Comparison of ENCODE assay signal across 11 cellular contexts in genomic region chr12:106309671-106310313, GRCh38. TPM values are rescaled to one million over a fixed set of nuclear protein-coding genes. Genes with fewer than 3 reads are reported as not detected.
DNase-seq lines count a peak whose midpoint lies in the region; ATAC-seq and TF ChIP-seq lines count a peak whose summit lies in the region.
"Had no signal": no experiment of that assay in that cellular context is flagged by ENCODE, and none has a peak within 500 bp of the region (broad histone marks: within the 10 kb centered on the region; RNA-seq: fewer than 3 reads in every experiment).

No MANE protein-coding gene starts in this region.

- H3K4me1 Mint-ChIP-seq in Calu3 (ENCODE audit: low read depth, unreplicated experiment) = peaks cover 45% of the 10 kb centered on the region
- H3K4me1 Mint-ChIP-seq in activated CD4-positive, alpha-beta T cell treated with anti-CD3 and anti-CD28 coated beads, Interleukin-2, amount 10 ng/mL, durations not matched to agents 24 days and 14 days = peaks cover 15% of the 10 kb centered on the region

- in situ Hi-C loops in SK-MEL-5 (cut with HindIII; ENCODE audit: low pct_unique_long_range_greater_than_20kb, low sequenced_read_pairs) = no loop called here

- TF ChIP-seq CTCF in Calu3 (IDR thresholded peaks at IDR 0.05; ENCODE audit: unreplicated experiment) = no peak

- H3K27me3 Mint-ChIP-seq in Calu3 (ENCODE audit: unreplicated experiment) = no peaks in the 10 kb centered on the region
- H3K27me3 Mint-ChIP-seq in activated CD4-positive, alpha-beta T cell treated with anti-CD3 and anti-CD28 coated beads, Interleukin-2, amount 10 ng/mL, durations not matched to agents 24 days and 14 days = no peaks in the 10 kb centered on the region
- H3K27me3 Mint-ChIP-seq: brain had no signal

- CTCF ChIA-PET in Calu3 (lab: Charles Lee) = interaction anchor here (0.6 to 1.6 kb wide), 2 partner anchors 83 to 752 kb away, joined by 6 to 7 read pairs; no protein-coding TSS in a partner anchor

- peaks cover 8% of the 10 kb centered on the region for H3K36me3 Mint-ChIP-seq in Calu3 (ENCODE audit: insufficient read depth, unreplicated experiment)
- peaks cover 10% of the 10 kb centered on the region for H3K36me3 Mint-ChIP-seq in activated CD4-positive, alpha-beta T cell treated with anti-CD3 and anti-CD28 coated beads, Interleukin-2, amount 10 ng/mL, durations not matched to agents 24 days and 14 days (ENCODE audit: low read depth)

- no peaks in the 10 kb centered on the region for H3K9me3 Mint-ChIP-seq in Calu3 (ENCODE audit: low read depth, unreplicated experiment)
- no peaks in the 10 kb centered on the region for H3K9me3 Mint-ChIP-seq in activated CD4-positive, alpha-beta T cell treated with anti-CD3 and anti-CD28 coated beads, Interleukin-2, amount 10 ng/mL, durations not matched to agents 24 days and 14 days
- H3K9me3 Mint-ChIP-seq: brain had no signal

- intact Hi-C loops in Calu3 (cut with micrococcal nuclease; ENCODE audit: unreplicated experiment) = loop anchor here (2.0 to 5.0 kb wide), 2 partner anchors 33 to 62 kb away; partner anchors contain the start of gene CKAP4
- intact Hi-C loops in activated CD4-positive, alpha-beta T cell treated with anti-CD3 and anti-CD28 coated beads, Interleukin-2, amount 10 ng/mL, durations not matched to agents 24 days and 14 days (cut with micrococcal nuclease) = no loop called here

- DNase-seq in Calu3 (peak; percentile 47), SK-MEL-5 (ENCODE audit: low read depth, low spot score) (peak; percentile 52), glomerular visceral epithelial cell (ENCODE audit: extremely low spot score) (peak; percentile 75), renal cortical epithelial cell (ENCODE audit: low read depth) (peak; percentile 96), SK-N-DZ (ENCODE audit: low spot score) (no peak), NCI-H2227 treated with DMSO at 0.1 percent for 48 hours (lab: John Stamatoyannopoulos, UW) (no peak)
- no peak for DNase-seq in activated CD4-positive, alpha-beta T cell treated with anti-CD3 and anti-CD28 coated beads, Interleukin-2, amount 10 ng/mL, durations not matched to agents 24 days and 14 days
- DNase-seq: activated CD4-positive, alpha-beta T cell treated with anti-CD3 and anti-CD28 coated beads for 48 hours; stomach had no signal

- BruUV-seq in Calu3 (replicated peaks; lab: Mats Ljungman, UMichigan) = no TSS peak

- peak overlapping the region; percentile 29 for H3K27ac Mint-ChIP-seq in Calu3 (ENCODE audit: unreplicated experiment)
- H3K27ac Mint-ChIP-seq in activated CD4-positive, alpha-beta T cell treated with anti-CD3 and anti-CD28 coated beads, Interleukin-2, amount 10 ng/mL, durations not matched to agents 24 days and 14 days = no peak overlapping the region

- peak overlapping the region; percentile 33 for H3K4me3 Mint-ChIP-seq in Calu3 (ENCODE audit: low read depth, unreplicated experiment)
- H3K4me3 Mint-ChIP-seq in activated CD4-positive, alpha-beta T cell treated with anti-CD3 and anti-CD28 coated beads, Interleukin-2, amount 10 ng/mL, durations not matched to agents 24 days and 14 days = no peak overlapping the region

- ATAC-seq in HG02759 (IDR thresholded peaks at IDR 0.05; ENCODE audit: unreplicated experiment) = no peak

RNA-seq across cellular contexts. Expression of gene TCP11L2, which starts 7.3 kb away (rescaled TPM):
- total RNA-seq in Calu3 (2022) (30.7 and 37.7 TPM in 2 replicates), renal cortical epithelial cell (30.2 and 48.3 TPM in 2 replicates)
- total RNA-seq in SK-MEL-5 (2014; rRNA removed; shearing (Covaris generic)) = 8.3 and 9.4 TPM in 2 replicates
- polyA plus RNA-seq in SK-MEL-5 (2015; cell fraction: cytosol; rRNA removed) = 3.7 and 10.2 TPM in 2 replicates
- polyA plus RNA-seq in SK-MEL-5 (2015; cell fraction: nucleus; rRNA removed) = 11.0 and 16.0 TPM in 2 replicates
- 3.3 and 4.0 TPM in 2 replicates for polyA plus RNA-seq in SK-N-DZ (2014; cell fraction: cytosol; rRNA removed)
- polyA plus RNA-seq in SK-N-DZ (2014; cell fraction: nucleus; rRNA removed) = 1.8 and 10.5 TPM in 2 replicates
- total RNA-seq in activated CD4-positive, alpha-beta T cell treated with anti-CD3 and anti-CD28 coated beads, Interleukin-2, amount 10 ng/mL, durations not matched to agents 24 days and 14 days = 3.2 and 4.5 TPM in 2 replicates

RNA-seq across cellular contexts. Expression of gene POLR3B, which starts 47.8 kb away (rescaled TPM):
- total RNA-seq in Calu3 (2022) (13.6 and 13.9 TPM in 2 replicates), renal cortical epithelial cell (10.9 and 17.3 TPM in 2 replicates)
- total RNA-seq in SK-MEL-5 (2014; rRNA removed; shearing (Covaris generic)) = 12.4 and 13.9 TPM in 2 replicates
- 8.3 and 10.9 TPM in 2 replicates for polyA plus RNA-seq in SK-MEL-5 (2015; cell fraction: cytosol; rRNA removed)
- 7.5 and 15.5 TPM in 2 replicates for polyA plus RNA-seq in SK-MEL-5 (2015; cell fraction: nucleus; rRNA removed)
- 5.3 and 6.1 TPM in 2 replicates for polyA plus RNA-seq in SK-N-DZ (2014; cell fraction: cytosol; rRNA removed)
- polyA plus RNA-seq in SK-N-DZ (2014; cell fraction: nucleus; rRNA removed) = 3.5 and 4.7 TPM in 2 replicates
- total RNA-seq in activated CD4-positive, alpha-beta T cell treated with anti-CD3 and anti-CD28 coated beads, Interleukin-2, amount 10 ng/mL, durations not matched to agents 24 days and 14 days = 12.1 and 13.1 TPM in 2 replicates

Comparison
In these comparisons a context has a peak if more than half of its experiments do, and no peak if none do; other contexts are left out.
1. DNase-seq: peak in Calu3 (single experiment), SK-MEL-5 (single experiment), glomerular visceral epithelial cell (single experiment) and renal cortical epithelial cell (single experiment); none in SK-N-DZ (single experiment), activated CD4-positive, alpha-beta T cell treated with anti-CD3 and anti-CD28 coated beads, Interleukin-2, amount 10 ng/mL, durations not matched to agents 24 days and 14 days (single experiment) and NCI-H2227 treated with DMSO at 0.1 percent for 48 hours (single experiment).